Comparison of ENCODE assay signal across 1 cellular context in the genomic region with DNA sequence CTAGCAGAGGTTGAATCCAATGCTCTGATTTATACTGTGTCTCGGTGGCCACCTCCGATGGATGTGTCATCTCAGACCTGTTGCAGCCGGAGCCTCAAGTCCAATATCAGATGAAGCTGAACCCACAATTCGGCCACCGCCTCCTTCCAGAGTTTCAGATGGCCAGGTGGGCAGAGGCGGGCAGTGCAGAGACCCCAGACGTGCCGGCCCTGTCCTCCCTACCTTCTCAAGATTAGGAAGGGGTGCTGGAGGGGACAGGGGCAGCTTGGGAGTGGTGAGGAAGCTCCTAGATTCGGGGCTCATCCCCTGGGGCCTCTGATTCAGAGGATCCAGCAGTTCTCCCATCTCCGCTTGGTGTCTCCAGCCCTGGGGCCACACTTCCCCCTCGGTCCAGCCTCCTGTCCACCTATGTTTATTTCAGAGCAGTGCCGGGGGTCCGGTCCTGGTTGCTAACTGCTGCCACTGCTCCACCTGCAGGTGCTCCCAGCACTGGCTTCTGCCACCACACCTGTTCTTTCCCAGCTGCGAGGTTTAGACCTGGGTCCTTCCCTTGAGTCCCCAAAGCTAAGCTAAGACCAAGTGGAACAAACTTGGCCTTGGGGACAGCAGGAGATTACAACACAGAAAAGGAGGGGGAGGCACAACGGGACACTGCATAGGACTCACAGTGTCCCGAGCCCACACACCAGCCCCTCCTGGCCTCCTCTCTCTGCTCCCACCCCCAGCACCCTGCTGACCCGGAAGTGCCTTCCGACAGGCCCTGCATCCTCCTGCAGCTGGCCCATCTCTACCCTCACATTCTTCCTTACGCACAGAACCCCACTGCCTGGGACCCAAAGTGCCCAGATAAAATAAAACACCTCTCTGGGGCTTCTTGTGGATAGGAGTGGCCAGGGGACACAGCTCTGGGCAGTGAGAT.
TF ChIP-seq lines count a peak whose summit lies in the region.

No MANE protein-coding gene starts in this region.

TF ChIP-seq in IMR-90, 13 proteins besides CTCF, POLR2A, EP300 and RAD21:
- TF ChIP-seq MXI1 (IDR thresholded peaks at IDR 0.05; ENCODE audit: borderline replicate concordance, low read depth, low read length) (no peak), BHLHE40 (IDR thresholded peaks at IDR 0.05; ENCODE audit: low read depth, low read length) (no peak), RFX5 (IDR thresholded peaks at IDR 0.05; ENCODE audit: low read depth, low read length) (no peak), CEBPB (IDR thresholded peaks at IDR 0.05; ENCODE audit: low read depth, low read length) (no peak), RCOR1 (IDR thresholded peaks at IDR 0.05; ENCODE audit: insufficient replicate concordance, low read length) (no peak), CHD1 (IDR thresholded peaks at IDR 0.05; ENCODE audit: low read depth, low read length) (no peak), NFE2L2 (IDR thresholded peaks at IDR 0.05; ENCODE audit: low read depth, low read length) (no peak), ELK1 (IDR thresholded peaks at IDR 0.05; ENCODE audit: borderline replicate concordance, low read depth, low read length) (no peak), USF2 (IDR thresholded peaks at IDR 0.05; ENCODE audit: low read depth, low read length) (no peak), FOS (IDR thresholded peaks at IDR 0.05; ENCODE audit: low read depth, low read length) (no peak), MAZ (IDR thresholded peaks at IDR 0.05; ENCODE audit: borderline replicate concordance, low read depth, low read length) (no peak), SMC3 (IDR thresholded peaks at IDR 0.05; ENCODE audit: low read depth, low read length) (no peak), MAFK (IDR thresholded peaks at IDR 0.05; ENCODE audit: low read depth, low read length) (no peak)
